ENCODE assay signal across 17 cellular contexts in the genomic region with DNA sequence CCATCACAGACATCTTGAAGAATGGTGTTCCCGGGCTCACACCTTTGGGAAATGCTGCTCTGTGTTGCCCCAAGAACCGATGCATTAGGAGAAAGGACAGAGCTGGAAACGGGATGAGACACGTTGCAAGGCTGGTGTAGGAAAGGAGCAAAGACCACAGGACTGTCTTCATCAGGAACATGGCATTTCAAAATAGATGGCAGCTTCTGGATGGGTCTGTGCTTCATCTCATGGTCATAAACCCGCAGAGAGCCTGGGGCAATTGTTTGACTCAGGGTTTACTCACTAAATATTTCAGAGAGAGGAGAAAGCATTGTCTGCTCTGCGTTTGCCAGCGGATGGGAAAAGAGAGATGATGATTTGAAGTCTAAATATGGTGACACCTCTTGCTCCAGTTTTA.
DNase-seq lines count a peak whose midpoint lies in the region; ATAC-seq lines count a peak whose summit lies in the region.
"Had no signal": no experiment of that assay in that cellular context is flagged by ENCODE, and none has a peak within 500 bp of the region (broad histone marks: within the 10 kb centered on the region; RNA-seq: fewer than 3 reads in every experiment).

No MANE protein-coding gene starts in this region.

- no peak overlapping the region for H2AK5ac ChIP-seq in trophoblast cell (ENCODE audit: low read length)

- no peak overlapping the region for H3K18ac ChIP-seq in trophoblast cell (ENCODE audit: low read length)

- H3K27ac ChIP-seq in trophoblast cell (ENCODE audit: low read depth, low read length), result no peak overlapping the region
- H3K27ac ChIP-seq: HL-60, right lobe of liver had no signal

- no peak overlapping the region for H4K8ac ChIP-seq in trophoblast cell (ENCODE audit: low read depth, low read length)

- ATAC-seq in GM21360 (IDR thresholded peaks at IDR 0.05; ENCODE audit: unreplicated experiment) (no peak), GM21423 (IDR thresholded peaks at IDR 0.05; ENCODE audit: unreplicated experiment) (no peak)
- ATAC-seq: natural killer cell treated with Interleukin-12 subunit alpha and Interleukin-12 subunit beta and Interleukin-15 and Interleukin-18, amount 100 ng/mL, for 72 hours; right lobe of liver; stimulated activated memory B cell treated with anti-CD40 and anti-IgM and Interleukin-4, amounts not matched to agents 10 μg/mL and 1 μg/mL and 100 μg/mL, for 72 hours had no signal

- H3K27me3 ChIP-seq in trophoblast cell (ENCODE audit: insufficient read depth, low read length), result no peaks in the 10 kb centered on the region
- H3K27me3 ChIP-seq: right lobe of liver had no signal

- DNase-seq in EL, result peak; percentile 96
- DNase-seq in NCI-H69 (lab: John Stamatoyannopoulos, UW), result peak; percentile 84
- DNase-seq in epidermal melanocyte (ENCODE audit: insufficient read length, low spot score), result peak; percentile 76
- peak; percentile 74 to 85 for DNase-seq in trophoblast cell
- DNase-seq in kidney tubule cell (ENCODE audit: low spot score), result no peak
- no peak for DNase-seq in NOMO-1 treated with dmso at 0.1 percent for 144 hours (lab: John Stamatoyannopoulos, UW; ENCODE audit: unreplicated experiment)
- DNase-seq: activated gamma-delta T cell; caudate nucleus; CD4-positive, alpha-beta memory T cell; hypothalamus; NCI-H526 treated with DMSO at 0.1 percent for 48 hours; right lobe of liver had no signal

- H3K23ac ChIP-seq in trophoblast cell (ENCODE audit: low read length), result no peak overlapping the region

- peaks cover 3% of the 10 kb centered on the region in 2 experiments for H3K36me3 ChIP-seq in trophoblast cell (ENCODE audit: control insufficient read depth in 1 of 2, insufficient read depth in 2 of 2, low read length in 2 of 2)
- H3K36me3 ChIP-seq: right lobe of liver had no signal

- no peak overlapping the region for H2BK12ac ChIP-seq in trophoblast cell (ENCODE audit: low read length)

- peaks cover 2% of the 10 kb centered on the region for H3K9me3 ChIP-seq in trophoblast cell (ENCODE audit: insufficient read depth, low read depth, low read length)
- H3K9me3 ChIP-seq: right lobe of liver had no signal

- H3K79me2 ChIP-seq in trophoblast cell (ENCODE audit: control insufficient read depth, insufficient read depth, low read length, poor library complexity), result no peaks in the 10 kb centered on the region

- no peak overlapping the region for H3K9ac ChIP-seq in trophoblast cell (ENCODE audit: low read length)

- H3K14ac ChIP-seq in trophoblast cell (ENCODE audit: low read length), result no peak overlapping the region

- WGBS in trophoblast cell (ENCODE audit: extremely low coverage, insufficient coverage, insufficient read length), result no CpG with 5 or more reads among the region's 7 CpGs

- H2AFZ ChIP-seq in trophoblast cell (ENCODE audit: insufficient read depth, low read length, poor library complexity), result no peak overlapping the region

- no peak overlapping the region for H3K4ac ChIP-seq in trophoblast cell (ENCODE audit: low read depth, low read length)

- peaks cover 5 to 12% of the 10 kb centered on the region in 2 experiments for H3K4me1 ChIP-seq in trophoblast cell (ENCODE audit: control insufficient read depth in 1 of 2, insufficient read depth in 2 of 2, low read length in 2 of 2)
- H3K4me1 ChIP-seq: right lobe of liver had no signal

- no peak overlapping the region for H2BK5ac ChIP-seq in trophoblast cell (ENCODE audit: low read depth, low read length, poor library complexity)

- no peak overlapping the region for H4K91ac ChIP-seq in trophoblast cell (ENCODE audit: low read depth, low read length)

- H4K12ac ChIP-seq in trophoblast cell (ENCODE audit: low read depth, low read length), result no peak overlapping the region

- no peak overlapping the region for H3K4me3 ChIP-seq in trophoblast cell (ENCODE audit: low read depth, low read length)
- H3K4me3 ChIP-seq: right lobe of liver had no signal

- H3K4me2 ChIP-seq in trophoblast cell (ENCODE audit: low read length), result no peak overlapping the region

- H2BK120ac ChIP-seq in trophoblast cell (ENCODE audit: insufficient read depth, low read length, poor library complexity), result no peak overlapping the region

- H3K79me1 ChIP-seq in trophoblast cell (ENCODE audit: low read length), result no peaks in the 10 kb centered on the region

Comparison
In these comparisons a context has a peak if more than half of its experiments do, and no peak if none do; other contexts are left out.
1. DNase-seq: peak in EL (single experiment), NCI-H69 (single experiment), epidermal melanocyte (single experiment) and trophoblast cell (2 of 2); none in kidney tubule cell (single experiment) and NOMO-1 treated with dmso at 0.1 percent for 144 hours (single experiment).